9 cellular contexts compared by ENCODE assay signal in genomic region chr1:174965006-174965971, GRCh38. TPM values are rescaled to one million over a fixed set of nuclear protein-coding genes. Genes with fewer than 3 reads are reported as not detected.
DNase-seq lines count a peak whose midpoint lies in the region; ATAC-seq and TF ChIP-seq lines count a peak whose summit lies in the region.
"Had no signal": no experiment of that assay in that cellular context is flagged by ENCODE, and none has a peak within 500 bp of the region (broad histone marks: within the 10 kb centered on the region; RNA-seq: fewer than 3 reads in every experiment).

No MANE protein-coding gene starts in this region.

- no peaks in the 10 kb centered on the region for H3K9me3 ChIP-seq in T-helper 17 cell (ENCODE audit: control insufficient read depth, low read length, poor library complexity, severe bottlenecking)

- TF ChIP-seq CTCF in osteocyte (IDR thresholded peaks at IDR 0.05): no peak

- H3K36me3 Mint-ChIP-seq in T-helper 17 cell (ENCODE audit: low read depth) (peaks cover 2% of the 10 kb centered on the region), osteocyte (ENCODE audit: unreplicated experiment) (peaks cover 1% of the 10 kb centered on the region)

- peak overlapping the region; percentile 85 for H3K4me3 Mint-ChIP-seq in T-helper 17 cell
- H3K4me3 Mint-ChIP-seq in osteocyte (ENCODE audit: unreplicated experiment): no peak overlapping the region

- H3K27me3 Mint-ChIP-seq in T-helper 17 cell (no peaks in the 10 kb centered on the region), osteocyte (ENCODE audit: unreplicated experiment) (no peaks in the 10 kb centered on the region)
- H3K27me3 Mint-ChIP-seq: brain had no signal

- DNase-seq in GDM1 (lab: John Stamatoyannopoulos, UW) (peak; percentile 19), T-helper 17 cell (no peak), epithelial cell of prostate (ENCODE audit: low read depth, low spot score) (no peak), osteocyte (ENCODE audit: extremely low spot score, unreplicated experiment) (no peak), inferior parietal cortex (ENCODE audit: extremely low spot score) (no peak)

- ATAC-seq in T-helper 17 cell (peak; percentile 52), GM21576 (IDR thresholded peaks at IDR 0.05; ENCODE audit: unreplicated experiment) (no peak), GM19328 (IDR thresholded peaks at IDR 0.05; ENCODE audit: unreplicated experiment) (no peak), GM18868 (IDR thresholded peaks at IDR 0.05; ENCODE audit: unreplicated experiment) (no peak)

- H3K4me1 Mint-ChIP-seq in T-helper 17 cell (peaks cover 52% of the 10 kb centered on the region), osteocyte (ENCODE audit: unreplicated experiment) (peaks cover 49% of the 10 kb centered on the region)

- peak overlapping the region; percentile 99 for H3K27ac Mint-ChIP-seq in T-helper 17 cell
- H3K27ac Mint-ChIP-seq in osteocyte (ENCODE audit: unreplicated experiment): peak overlapping the region; percentile 71

- H3K9me3 Mint-ChIP-seq in osteocyte (ENCODE audit: unreplicated experiment): no peaks in the 10 kb centered on the region
- H3K9me3 Mint-ChIP-seq: brain had no signal

- H3K27ac ChIP-seq in epithelial cell of prostate: peak overlapping the region; percentile 65

RNA-seq across cellular contexts. Expression of gene CACYBP, which starts 34.5 kb away (rescaled TPM):
- total RNA-seq in T-helper 17 cell: 10 to 100 TPM; 82.2 to 89.8 TPM
- total RNA-seq in osteocyte: 58.3 and 75.7 TPM in 2 replicates

RNA-seq across cellular contexts. Expression of gene MRPS14, which starts 57.9 kb away (rescaled TPM):
- total RNA-seq in T-helper 17 cell: 10 to 100 TPM; 13.4 to 16.2 TPM
- total RNA-seq in osteocyte: 27.7 and 29.8 TPM in 2 replicates
